Comparison of ENCODE assay signal across 15 cellular contexts in the genomic region with DNA sequence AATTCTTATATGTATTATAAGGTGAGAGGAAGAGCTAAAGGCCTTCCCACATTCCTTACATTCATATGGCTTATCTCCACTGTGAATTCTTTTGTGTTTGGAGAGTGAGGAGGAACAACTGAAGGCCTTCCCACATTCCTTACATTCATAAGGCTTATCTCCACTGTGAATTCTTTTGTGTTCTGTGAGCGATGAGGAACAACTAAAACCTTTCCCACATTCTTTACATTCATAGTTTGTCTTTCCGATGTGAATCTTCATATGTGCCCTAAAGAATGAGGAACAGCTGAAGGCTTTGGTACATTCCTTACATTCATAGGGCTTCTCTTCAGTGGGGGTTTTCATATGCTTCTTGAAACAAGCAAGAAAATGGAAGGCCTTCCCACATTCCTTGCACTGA. TPM values are rescaled to one million over a fixed set of nuclear protein-coding genes. Genes with fewer than 3 reads are reported as not detected.
A peak's percentile ranks its signal among the peaks of the same experiment; 100 is the strongest.
DNase-seq lines count a peak whose midpoint lies in the region; ATAC-seq, FAIRE-seq and TF ChIP-seq lines count a peak whose summit lies in the region.
"Had no signal": no experiment of that assay in that cellular context is flagged by ENCODE, and none has a peak within 500 bp of the region (broad histone marks: within the 10 kb centered on the region; RNA-seq: fewer than 3 reads in every experiment).

No MANE protein-coding gene starts in this region.

- H3K27ac Mint-ChIP-seq in endothelial cell (ENCODE audit: unreplicated experiment): no peak overlapping the region

- peak; percentile 8 for DNase-seq in ELF-1 (ENCODE audit: low read depth, low spot score)
- peak; percentile 55 for DNase-seq in RCC 7860 (ENCODE audit: low spot score)
- no peak for DNase-seq in endothelial cell (ENCODE audit: low spot score)
- no peak for DNase-seq in thoracic aorta (ENCODE audit: low spot score)
- no peak for DNase-seq in epidermal melanocyte (ENCODE audit: insufficient read length, low spot score)
- no peak for DNase-seq in NCI-H146 (lab: John Stamatoyannopoulos, UW)
- DNase-seq in NCI-H1417 treated with DMSO at 0.1 percent for 48 hours (lab: John Stamatoyannopoulos, UW): no peak
- DNase-seq: COR-L47, GDM1, GM23248, MM.1S, NCI-H1105, NCI-H2029, NCI-H524, SIG-M5 had no signal

- no peak for ATAC-seq in thoracic aorta (ENCODE audit: insufficient number of reproducible peaks, low FRiP score, low read depth)

- H3K4me1 Mint-ChIP-seq in endothelial cell (ENCODE audit: unreplicated experiment): no peaks in the 10 kb centered on the region

- H3K36me3 Mint-ChIP-seq in endothelial cell (ENCODE audit: low read depth, unreplicated experiment): peaks cover 61% of the 10 kb centered on the region

- no peak overlapping the region for H3K27ac ChIP-seq in thoracic aorta
- H3K27ac ChIP-seq: GM23248 had no signal

- H3K4me1 ChIP-seq in thoracic aorta (ENCODE audit: control insufficient read depth in 1 of 2, low read depth in 2 of 2): no peaks in the 10 kb centered on the region

- peaks cover 88% of the 10 kb centered on the region for H3K36me3 ChIP-seq in thoracic aorta

- no peaks in the 10 kb centered on the region for H3K27me3 ChIP-seq in thoracic aorta (replicated peaks; ENCODE audit: insufficient read depth)

- H3K4me3 Mint-ChIP-seq in endothelial cell (ENCODE audit: unreplicated experiment): peak overlapping the region; percentile 44

- peak overlapping the region; percentile 37 for H3K4me3 ChIP-seq in thoracic aorta
- H3K4me3 ChIP-seq: GM23248 had no signal

- no peak for TF ChIP-seq CTCF in endothelial cell (IDR thresholded peaks at IDR 0.05; ENCODE audit: unreplicated experiment)
- no peak for TF ChIP-seq CTCF in thoracic aorta (IDR thresholded peaks at IDR 0.05)

- peaks cover 55% of the 10 kb centered on the region for H3K9me3 Mint-ChIP-seq in endothelial cell (ENCODE audit: unreplicated experiment)

- FAIRE-seq in RCC 7860 (lab: Jason Lieb, UNC): no peak

- peaks cover 2% of the 10 kb centered on the region for H3K27me3 Mint-ChIP-seq in endothelial cell (ENCODE audit: unreplicated experiment)

- H3K9me3 ChIP-seq in thoracic aorta: peaks cover 99% of the 10 kb centered on the region

RNA-seq across cellular contexts. Expression of gene ZNF699, which starts 13.3 kb away (rescaled TPM):
- 3.9 TPM for total RNA-seq in endothelial cell (ENCODE audit: unreplicated experiment)
- 10 to 100 TPM; 11.6 to 33.6 TPM for total RNA-seq in thoracic aorta

RNA-seq across cellular contexts. Expression of gene ZNF559, which starts 27.6 kb away (rescaled TPM):
- total RNA-seq in endothelial cell (ENCODE audit: unreplicated experiment): 6.8 TPM
- total RNA-seq in thoracic aorta: 10 to 100 TPM; 22.7 to 26.5 TPM

RNA-seq across cellular contexts. Expression of gene OR7E24, which starts 45.6 kb away (rescaled TPM):
- total RNA-seq in endothelial cell (ENCODE audit: unreplicated experiment) (not detected), thoracic aorta (not detected)
- total RNA-seq: GM23248 had no signal

Comparison
In these comparisons a context has a peak if more than half of its experiments do, and no peak if none do; other contexts are left out.
1. DNase-seq: peak in ELF-1 (single experiment) and RCC 7860 (single experiment); none in endothelial cell (single experiment), thoracic aorta (single experiment), epidermal melanocyte (single experiment), NCI-H146 (single experiment) and NCI-H1417 treated with DMSO at 0.1 percent for 48 hours (single experiment).